Comparison of ENCODE assay signal across 15 cellular contexts in genomic region chr9:85431396-85432102, GRCh38.
DNase-seq lines count a peak whose midpoint lies in the region; ATAC-seq and TF ChIP-seq lines count a peak whose summit lies in the region.
"Had no signal": no experiment of that assay in that cellular context is flagged by ENCODE, and none has a peak within 500 bp of the region (broad histone marks: within the 10 kb centered on the region; RNA-seq: fewer than 3 reads in every experiment).

No MANE protein-coding gene starts in this region.

- H3K9ac ChIP-seq in neural cell (ENCODE audit: low read length), result peak overlapping the region; percentile 68

- no peak for TF ChIP-seq RAD21 in neural cell (conservative IDR thresholded peaks at IDR 0.05)

- H2AFZ ChIP-seq in neural cell (ENCODE audit: low read depth, low read length), result peak overlapping the region; percentile 35

- no peaks in the 10 kb centered on the region for H4K20me1 ChIP-seq in neural cell (ENCODE audit: insufficient read depth)

- H3F3A ChIP-seq in neural cell (ENCODE audit: insufficient read depth, low read length, poor library complexity, severe bottlenecking), result no peaks in the 10 kb centered on the region

- no peaks in the 10 kb centered on the region for H3K9me2 ChIP-seq in neural cell (ENCODE audit: insufficient read depth, low read length)

- peak overlapping the region; percentile 91 for H3K27ac ChIP-seq in neural cell (ENCODE audit: low read length)
- H3K27ac ChIP-seq: HL-60, Peyer's patch had no signal

- no peaks in the 10 kb centered on the region for H3K79me2 ChIP-seq in neural cell (replicated peaks; ENCODE audit: insufficient read depth, low read length)

- TF ChIP-seq CTCF in neural cell (IDR thresholded peaks at IDR 0.05; ENCODE audit: poor library complexity, severe bottlenecking), result no peak

- peak; percentile 23 for DNase-seq in EL
- DNase-seq in NCI-H69 (lab: John Stamatoyannopoulos, UW), result peak; percentile 65
- DNase-seq in dermis blood vessel endothelial cell, result peak; percentile 70
- DNase-seq in SKM-1 treated with dmso at 0.1 percent for 144 hours (lab: John Stamatoyannopoulos, UW; ENCODE audit: unreplicated experiment), result no peak
- DNase-seq in DMS114 treated with DMSO at 0.1 percent for 48 hours (lab: John Stamatoyannopoulos, UW; ENCODE audit: unreplicated experiment), result no peak
- no peak for DNase-seq in NCI-H226
- DNase-seq: activated naive CD4-positive, alpha-beta T cell treated with anti-CD3 and anti-CD28 coated beads for 36 hours; natural killer cell; NCI-H345; Peyer's patch; small intestine; T1000 had no signal

- TF ChIP-seq EP300 in neural cell (conservative IDR thresholded peaks at IDR 0.05; ENCODE audit: poor library complexity, severe bottlenecking), result no peak

- no peaks in the 10 kb centered on the region for H3K36me3 ChIP-seq in neural cell (ENCODE audit: insufficient read depth, low read length)
- H3K36me3 ChIP-seq: Peyer's patch had no signal

- peak overlapping the region; percentile 58 for H3K4me3 ChIP-seq in neural cell (ENCODE audit: low read length)
- H3K4me3 ChIP-seq: Peyer's patch had no signal

- no peak for ATAC-seq in GM21576 (IDR thresholded peaks at IDR 0.05; ENCODE audit: unreplicated experiment)
- ATAC-seq: natural killer cell had no signal

- no peaks in the 10 kb centered on the region for H3K27me3 ChIP-seq in neural cell (ENCODE audit: insufficient read depth, low read depth, low read length)
- H3K27me3 ChIP-seq: Peyer's patch had no signal

- H3K9me3 ChIP-seq in neural cell (ENCODE audit: low read length), result no peaks in the 10 kb centered on the region
- H3K9me3 ChIP-seq: Peyer's patch had no signal

- H3K4me2 ChIP-seq in neural cell (ENCODE audit: low read length), result peak overlapping the region; percentile 48

TF ChIP-seq in neural cell, 6 proteins besides CTCF, POLR2A, EP300 and RAD21:
- TF ChIP-seq MXI1 (conservative IDR thresholded peaks at IDR 0.05; ENCODE audit: poor library complexity, severe bottlenecking) (no peak), TAF1 (IDR thresholded peaks at IDR 0.05; ENCODE audit: low read depth) (no peak), EZH2 (IDR thresholded peaks at IDR 0.05; ENCODE audit: borderline replicate concordance, insufficient read depth, low read length, poor library complexity, severe bottlenecking) (no peak), POLR2AphosphoS5 (IDR thresholded peaks at IDR 0.05) (no peak), SMC3 (conservative IDR thresholded peaks at IDR 0.05; ENCODE audit: poor library complexity) (no peak)
- TF ChIP-seq, protein P1, sequence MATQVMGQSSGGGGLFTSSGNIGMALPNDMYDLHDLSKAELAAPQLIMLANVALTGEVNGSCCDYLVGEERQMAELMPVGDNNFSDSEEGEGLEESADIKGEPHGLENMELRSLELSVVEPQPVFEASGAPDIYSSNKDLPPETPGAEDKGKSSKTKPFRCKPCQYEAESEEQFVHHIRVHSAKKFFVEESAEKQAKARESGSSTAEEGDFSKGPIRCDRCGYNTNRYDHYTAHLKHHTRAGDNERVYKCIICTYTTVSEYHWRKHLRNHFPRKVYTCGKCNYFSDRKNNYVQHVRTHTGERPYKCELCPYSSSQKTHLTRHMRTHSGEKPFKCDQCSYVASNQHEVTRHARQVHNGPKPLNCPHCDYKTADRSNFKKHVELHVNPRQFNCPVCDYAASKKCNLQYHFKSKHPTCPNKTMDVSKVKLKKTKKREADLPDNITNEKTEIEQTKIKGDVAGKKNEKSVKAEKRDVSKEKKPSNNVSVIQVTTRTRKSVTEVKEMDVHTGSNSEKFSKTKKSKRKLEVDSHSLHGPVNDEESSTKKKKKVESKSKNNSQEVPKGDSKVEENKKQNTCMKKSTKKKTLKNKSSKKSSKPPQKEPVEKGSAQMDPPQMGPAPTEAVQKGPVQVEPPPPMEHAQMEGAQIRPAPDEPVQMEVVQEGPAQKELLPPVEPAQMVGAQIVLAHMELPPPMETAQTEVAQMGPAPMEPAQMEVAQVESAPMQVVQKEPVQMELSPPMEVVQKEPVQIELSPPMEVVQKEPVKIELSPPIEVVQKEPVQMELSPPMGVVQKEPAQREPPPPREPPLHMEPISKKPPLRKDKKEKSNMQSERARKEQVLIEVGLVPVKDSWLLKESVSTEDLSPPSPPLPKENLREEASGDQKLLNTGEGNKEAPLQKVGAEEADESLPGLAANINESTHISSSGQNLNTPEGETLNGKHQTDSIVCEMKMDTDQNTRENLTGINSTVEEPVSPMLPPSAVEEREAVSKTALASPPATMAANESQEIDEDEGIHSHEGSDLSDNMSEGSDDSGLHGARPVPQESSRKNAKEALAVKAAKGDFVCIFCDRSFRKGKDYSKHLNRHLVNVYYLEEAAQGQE (IDR thresholded peaks at IDR 0.05; ENCODE audit: borderline replicate concordance), result no peak

Comparison
In these comparisons a context has a peak if more than half of its experiments do, and no peak if none do; other contexts are left out.
1. DNase-seq: peak in EL (single experiment), NCI-H69 (single experiment) and dermis blood vessel endothelial cell (single experiment); none in SKM-1 treated with dmso at 0.1 percent for 144 hours (single experiment), DMS114 treated with DMSO at 0.1 percent for 48 hours (single experiment) and NCI-H226 (single experiment).